Comparison of ENCODE assay signal across 23 cellular contexts in genomic region chr4:169029947-169030346, GRCh38.
"Had no signal": no experiment of that assay in that cellular context is flagged by ENCODE, and none has a peak within 500 bp of the region (broad histone marks: within the 10 kb centered on the region; RNA-seq: fewer than 3 reads in every experiment).

No MANE protein-coding gene starts in this region.

- H3K9me3 Mint-ChIP-seq: naive thymus-derived CD4-positive, alpha-beta T cell; natural killer cell treated with Interleukin-12 subunit alpha and Interleukin-12 subunit beta and Interleukin-15 and Interleukin-18, amount 100 ng/mL, for 72 hours; stimulated activated memory B cell treated with anti-CD40 and anti-IgM and Interleukin-4, amounts not matched to agents 10 μg/mL and 1 μg/mL and 100 μg/mL, for 72 hours; stimulated activated naive CD8-positive, alpha-beta T cell treated with anti-CD3 and anti-CD28 coated beads, Interleukin-15, amount 100 ng/mL, for 72 hours had no signal

- H3K4me1 Mint-ChIP-seq: stimulated activated memory B cell treated with anti-CD40 and anti-IgM and Interleukin-4, amounts not matched to agents 10 μg/mL and 1 μg/mL and 100 μg/mL, for 72 hours; stimulated activated naive CD8-positive, alpha-beta T cell treated with anti-CD3 and anti-CD28 coated beads, Interleukin-15, amount 100 ng/mL, for 72 hours had no signal

- H3K27ac ChIP-seq: left ventricle myocardium inferior, ovary, right atrium auricular region, right lobe of liver, tibial nerve, uterus had no signal

- H3K27me3 Mint-ChIP-seq: progenitor cell of endocrine pancreas had no signal

- H3K4me3 ChIP-seq: left ventricle myocardium inferior, lung, mucosa of descending colon, ovary, right atrium auricular region, right lobe of liver, smooth muscle cell, tibial nerve, uterus had no signal

- H3K4me1 ChIP-seq: right atrium auricular region, right lobe of liver, uterus had no signal

- DNase-seq: islet precursor cell; left ventricle myocardium inferior; midbrain; mucosa of descending colon; naive thymus-derived CD4-positive, alpha-beta T cell; ovary; right lobe of liver; stimulated activated CD4-positive, alpha-beta T cell treated with anti-CD3 and anti-CD28 coated beads, Interleukin-1b, Interleukin-23, amount 100 ng/mL, for 48 hours; stimulated activated CD4-positive, alpha-beta T cell treated with anti-CD3 and anti-CD28 coated beads, Interleukin-2, amount 100 ng/mL, for 48 hours; stimulated activated CD4-positive, alpha-beta T cell treated with anti-CD3 and anti-CD28 coated beads, Interleukin-4, amount 100 ng/mL, for 4 hours; stimulated activated CD8-positive, alpha-beta memory T cell treated with anti-CD3 and anti-CD28 coated beads, Interleukin-4, amount 100 ng/mL, for 48 hours; stimulated activated naive CD4-positive, alpha-beta T cell treated with Interleukin-2 at 50 U/mL for 16 hours; stimulated activated naive CD8-positive, alpha-beta T cell treated with anti-CD3 and anti-CD28 coated beads, Interleukin-15, amount 100 ng/mL, for 72 hours; substantia nigra; uterus had no signal

- H3K27me3 ChIP-seq: ovary, right atrium auricular region, right lobe of liver, tibial nerve, uterus had no signal

- H3K36me3 Mint-ChIP-seq: naive thymus-derived CD4-positive, alpha-beta T cell; natural killer cell treated with Interleukin-12 subunit alpha and Interleukin-12 subunit beta and Interleukin-15 and Interleukin-18, amount 100 ng/mL, for 72 hours; stimulated activated memory B cell treated with anti-CD40 and anti-IgM and Interleukin-4, amounts not matched to agents 10 μg/mL and 1 μg/mL and 100 μg/mL, for 72 hours; type B pancreatic cell had no signal

- ATAC-seq: mucosa of descending colon; naive thymus-derived CD4-positive, alpha-beta T cell; natural killer cell treated with Interleukin-12 subunit alpha and Interleukin-12 subunit beta and Interleukin-15 and Interleukin-18, amount 100 ng/mL, for 72 hours; right lobe of liver; stimulated activated memory B cell treated with anti-CD40 and anti-IgM and Interleukin-4, amounts not matched to agents 10 μg/mL and 1 μg/mL and 100 μg/mL, for 72 hours; stimulated activated naive CD8-positive, alpha-beta T cell treated with anti-CD3 and anti-CD28 coated beads, Interleukin-15, amount 100 ng/mL, for 72 hours had no signal

- H3K9me3 ChIP-seq: left ventricle myocardium inferior, mucosa of descending colon, ovary, right atrium auricular region, right lobe of liver, tibial nerve, uterus had no signal

- H3K4me3 Mint-ChIP-seq: naive thymus-derived CD4-positive, alpha-beta T cell; natural killer cell treated with Interleukin-12 subunit alpha and Interleukin-12 subunit beta and Interleukin-15 and Interleukin-18, amount 100 ng/mL, for 72 hours; stimulated activated memory B cell treated with anti-CD40 and anti-IgM and Interleukin-4, amounts not matched to agents 10 μg/mL and 1 μg/mL and 100 μg/mL, for 72 hours; stimulated activated naive CD8-positive, alpha-beta T cell treated with anti-CD3 and anti-CD28 coated beads, Interleukin-15, amount 100 ng/mL, for 72 hours had no signal

- H3K27ac Mint-ChIP-seq: naive thymus-derived CD4-positive, alpha-beta T cell; natural killer cell treated with Interleukin-12 subunit alpha and Interleukin-12 subunit beta and Interleukin-15 and Interleukin-18, amount 100 ng/mL, for 72 hours; progenitor cell of endocrine pancreas; stimulated activated memory B cell treated with anti-CD40 and anti-IgM and Interleukin-4, amounts not matched to agents 10 μg/mL and 1 μg/mL and 100 μg/mL, for 72 hours; stimulated activated naive CD8-positive, alpha-beta T cell treated with anti-CD3 and anti-CD28 coated beads, Interleukin-15, amount 100 ng/mL, for 72 hours had no signal

- H3K36me3 ChIP-seq: left ventricle myocardium inferior, ovary, right atrium auricular region, right lobe of liver, tibial nerve, uterus had no signal
